8 cellular contexts compared by ENCODE assay signal in the genomic region with DNA sequence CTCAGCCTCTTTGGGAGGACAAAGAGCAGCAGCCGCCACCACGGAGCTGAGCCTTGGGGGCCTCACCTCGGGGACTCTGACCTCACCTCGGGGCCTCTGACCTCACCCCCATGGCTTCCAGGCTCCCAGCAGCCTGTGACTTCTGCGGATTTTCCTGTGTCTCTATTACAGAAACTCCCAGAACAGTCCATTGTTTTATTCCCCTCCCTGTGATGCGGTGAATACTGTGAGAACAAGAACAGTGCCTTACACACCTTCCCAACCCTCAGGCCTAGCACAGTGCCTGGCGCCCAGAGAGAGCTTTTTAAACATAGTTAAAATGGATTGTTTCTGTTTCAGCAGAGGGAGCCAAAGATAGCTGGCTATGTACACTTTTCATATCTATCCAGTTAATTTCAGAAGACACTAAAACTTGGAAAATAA.
DNase-seq lines count a peak whose midpoint lies in the region; ATAC-seq and TF ChIP-seq lines count a peak whose summit lies in the region.
"Had no signal": no experiment of that assay in that cellular context is flagged by ENCODE, and none has a peak within 500 bp of the region (broad histone marks: within the 10 kb centered on the region; RNA-seq: fewer than 3 reads in every experiment).

No MANE protein-coding gene starts in this region.

- peak overlapping the region; percentile 37 for H2AFZ ChIP-seq in GM23248

- no peak for TF ChIP-seq CTCF in right atrium auricular region (IDR thresholded peaks at IDR 0.05)

- H3K9ac ChIP-seq in GM23248: peak overlapping the region; percentile 66

- 25% methylated on average over 7 of the region's 7 CpGs for WGBS in GM23248 (ENCODE audit: low coverage in 1 of 2, low lambda C conversion rate in 2 of 2, missing lambda C conversion rate in 2 of 2), 2 experiments

- peak overlapping the region; percentile 54 for H3K4me3 Mint-ChIP-seq in activated CD4-positive, alpha-beta memory T cell treated with anti-CD3 and anti-CD28 coated beads for 36 hours
- H3K4me3 Mint-ChIP-seq in stimulated activated memory B cell treated with anti-CD40 and anti-IgM and Interleukin-4, amounts not matched to agents 10 μg/mL and 1 μg/mL and 100 μg/mL, for 72 hours: peak overlapping the region; percentile 73

- DNase-seq in GM23248: no peak
- DNase-seq in activated CD4-positive, alpha-beta memory T cell treated with anti-CD3 and anti-CD28 coated beads for 36 hours: peak; percentile 43
- no peak for DNase-seq in right atrium auricular region (ENCODE audit: low spot score)
- DNase-seq in NCI-H1436 treated with DMSO at 0.1 percent for 48 hours (lab: John Stamatoyannopoulos, UW): no peak
- DNase-seq: NCI-H2227 treated with DMSO at 0.1 percent for 48 hours had no signal

- H3K9me3 Mint-ChIP-seq in activated CD4-positive, alpha-beta memory T cell treated with anti-CD3 and anti-CD28 coated beads for 36 hours: no peaks in the 10 kb centered on the region
- H3K9me3 Mint-ChIP-seq in stimulated activated memory B cell treated with anti-CD40 and anti-IgM and Interleukin-4, amounts not matched to agents 10 μg/mL and 1 μg/mL and 100 μg/mL, for 72 hours: peaks cover 3% of the 10 kb centered on the region

- H3K36me3 Mint-ChIP-seq in activated CD4-positive, alpha-beta memory T cell treated with anti-CD3 and anti-CD28 coated beads for 36 hours: peaks cover 44% of the 10 kb centered on the region
- peaks cover 47% of the 10 kb centered on the region for H3K36me3 Mint-ChIP-seq in stimulated activated memory B cell treated with anti-CD40 and anti-IgM and Interleukin-4, amounts not matched to agents 10 μg/mL and 1 μg/mL and 100 μg/mL, for 72 hours

- no peaks in the 10 kb centered on the region for H3K79me2 ChIP-seq in GM23248 (ENCODE audit: insufficient read depth)

- H3K27ac ChIP-seq in GM23248: peak overlapping the region; percentile 88
- H3K27ac ChIP-seq in right atrium auricular region: peak overlapping the region; percentile 71 to 75

- intact Hi-C loops in activated CD4-positive, alpha-beta memory T cell treated with anti-CD3 and anti-CD28 coated beads for 36 hours (cut with micrococcal nuclease): loop anchor here (2.0 to 10.0 kb wide), 3 partner anchors 18 to 694 kb away; partner anchors contain the start of gene ZNF236

- no peak for ATAC-seq in stimulated activated memory B cell treated with anti-CD40 and anti-IgM and Interleukin-4, amounts not matched to agents 10 μg/mL and 1 μg/mL and 100 μg/mL, for 72 hours
- ATAC-seq in GM18861 (IDR thresholded peaks at IDR 0.05; ENCODE audit: unreplicated experiment): no peak
- ATAC-seq in GM18867 (IDR thresholded peaks at IDR 0.05; ENCODE audit: unreplicated experiment): no peak

- H3K27me3 ChIP-seq in GM23248 (replicated peaks; ENCODE audit: insufficient read depth): no peaks in the 10 kb centered on the region
- no peaks in the 10 kb centered on the region for H3K27me3 ChIP-seq in right atrium auricular region

- in situ Hi-C loops in GM23248 (cut with MboI): loop anchor here (25.0 kb wide), 1 partner anchor 143 kb away; no protein-coding TSS in a partner anchor

- H3F3A ChIP-seq in GM23248 (ENCODE audit: insufficient read depth): peaks cover 68% of the 10 kb centered on the region

- H3K36me3 ChIP-seq in GM23248 (ENCODE audit: low read depth) (no peaks in the 10 kb centered on the region), right atrium auricular region (peaks cover 15% of the 10 kb centered on the region)

- H4K20me1 ChIP-seq in GM23248 (ENCODE audit: insufficient read depth): no peaks in the 10 kb centered on the region

- H3K9me2 ChIP-seq in GM23248 (ENCODE audit: insufficient read depth): no peaks in the 10 kb centered on the region

- H3K4me1 ChIP-seq in GM23248 (ENCODE audit: insufficient read depth) (peaks cover 71% of the 10 kb centered on the region), right atrium auricular region (peaks cover 3 to 72% of the 10 kb centered on the region in 2 donors)

- H3K4me2 ChIP-seq in GM23248 (ENCODE audit: unreplicated experiment): peak overlapping the region; percentile 75

- POLR2A ChIA-PET in activated CD4-positive, alpha-beta memory T cell treated with anti-CD3 and anti-CD28 coated beads for 36 hours (lab: Charles Lee): interaction anchor here (0.7 to 6.1 kb wide), 9 partner anchors 14 to 246 kb away, joined by 3 to 68 read pairs (median 10); no protein-coding TSS in a partner anchor

- CTCF ChIA-PET in activated CD4-positive, alpha-beta memory T cell treated with anti-CD3 and anti-CD28 coated beads for 36 hours (lab: Charles Lee): interaction anchor here (0.8 to 9.9 kb wide), 10 partner anchors 11 to 138 kb away, joined by 3 to 63 read pairs (median 6); no protein-coding TSS in a partner anchor

- H3K4me1 Mint-ChIP-seq in activated CD4-positive, alpha-beta memory T cell treated with anti-CD3 and anti-CD28 coated beads for 36 hours (ENCODE audit: low read depth): peaks cover 100% of the 10 kb centered on the region
- H3K4me1 Mint-ChIP-seq in stimulated activated memory B cell treated with anti-CD40 and anti-IgM and Interleukin-4, amounts not matched to agents 10 μg/mL and 1 μg/mL and 100 μg/mL, for 72 hours: peaks cover 91% of the 10 kb centered on the region

- peak overlapping the region; percentile 47; the same call in 1 of the 2 replicates for H3K4me3 ChIP-seq in GM23248
- no peak overlapping the region for H3K4me3 ChIP-seq in right atrium auricular region

- no peaks in the 10 kb centered on the region for H3K27me3 Mint-ChIP-seq in activated CD4-positive, alpha-beta memory T cell treated with anti-CD3 and anti-CD28 coated beads for 36 hours
- no peaks in the 10 kb centered on the region for H3K27me3 Mint-ChIP-seq in stimulated activated memory B cell treated with anti-CD40 and anti-IgM and Interleukin-4, amounts not matched to agents 10 μg/mL and 1 μg/mL and 100 μg/mL, for 72 hours

- peak overlapping the region; percentile 91 for H3K27ac Mint-ChIP-seq in activated CD4-positive, alpha-beta memory T cell treated with anti-CD3 and anti-CD28 coated beads for 36 hours
- H3K27ac Mint-ChIP-seq in stimulated activated memory B cell treated with anti-CD40 and anti-IgM and Interleukin-4, amounts not matched to agents 10 μg/mL and 1 μg/mL and 100 μg/mL, for 72 hours: peak overlapping the region; percentile 99

- H3K9me3 ChIP-seq in GM23248 (ENCODE audit: low read depth) (no peaks in the 10 kb centered on the region), right atrium auricular region (no peaks in the 10 kb centered on the region)
